Comparison of ENCODE assay signal across 9 cellular contexts in genomic region chr4:8192748-8193738, GRCh38. TPM values are rescaled to one million over a fixed set of nuclear protein-coding genes. Genes with fewer than 3 reads are reported as not detected.
DNase-seq lines count a peak whose midpoint lies in the region; ATAC-seq and TF ChIP-seq lines count a peak whose summit lies in the region.
"Had no signal": no experiment of that assay in that cellular context is flagged by ENCODE, and none has a peak within 500 bp of the region (broad histone marks: within the 10 kb centered on the region; RNA-seq: fewer than 3 reads in every experiment).

No MANE protein-coding gene starts in this region.

- H3K4me1 Mint-ChIP-seq in effector memory CD8-positive, alpha-beta T cell (ENCODE audit: low read depth in 2 of 2), result peaks cover 8 to 10% of the 10 kb centered on the region in 2 donors
- peaks cover 24% of the 10 kb centered on the region for H3K4me1 Mint-ChIP-seq in osteocyte (ENCODE audit: unreplicated experiment)

- H3K9me3 Mint-ChIP-seq in effector memory CD8-positive, alpha-beta T cell, result no peaks in the 10 kb centered on the region
- H3K9me3 Mint-ChIP-seq in osteocyte (ENCODE audit: unreplicated experiment), result no peaks in the 10 kb centered on the region
- H3K9me3 Mint-ChIP-seq: stimulated activated naive CD8-positive, alpha-beta T cell treated with anti-CD3 and anti-CD28 coated beads, Interleukin-15, Interleukin-2, amounts not matched to agents 100 ng/mL and 50 ng/mL, for 24 hours had no signal

- POLR2A ChIA-PET in Panc1 (lab: Charles Lee), result no interaction called here

- ATAC-seq in Right ventricle myocardium superior (ENCODE audit: poor library complexity), result peak; percentile 23
- peak; percentile 65 for ATAC-seq in GM21717 (IDR thresholded peaks at IDR 0.05; ENCODE audit: unreplicated experiment)
- peak; percentile 75 for ATAC-seq in Panc1
- ATAC-seq in effector memory CD8-positive, alpha-beta T cell (replicated peaks), result peak; percentile 89

- H3K27me3 Mint-ChIP-seq in effector memory CD8-positive, alpha-beta T cell, result peaks cover 7 to 51% of the 10 kb centered on the region in 2 donors
- H3K27me3 Mint-ChIP-seq in osteocyte (ENCODE audit: unreplicated experiment), result peaks cover 12% of the 10 kb centered on the region
- H3K27me3 Mint-ChIP-seq: stimulated activated naive CD8-positive, alpha-beta T cell treated with anti-CD3 and anti-CD28 coated beads, Interleukin-15, Interleukin-2, amounts not matched to agents 100 ng/mL and 50 ng/mL, for 24 hours had no signal

- WGBS in suprapubic skin, result 52% methylated on average over 17 of the region's 18 CpGs

- H3K4me3 ChIP-seq in Panc1 (ENCODE audit: low read depth in 2 of 2, low read length in 2 of 2) (no peak overlapping the region), suprapubic skin (no peak overlapping the region)

- no peak overlapping the region for H3K4me3 Mint-ChIP-seq in effector memory CD8-positive, alpha-beta T cell
- H3K4me3 Mint-ChIP-seq in osteocyte (ENCODE audit: unreplicated experiment), result no peak overlapping the region
- H3K4me3 Mint-ChIP-seq: stimulated activated naive CD8-positive, alpha-beta T cell treated with anti-CD3 and anti-CD28 coated beads, Interleukin-15, Interleukin-2, amounts not matched to agents 100 ng/mL and 50 ng/mL, for 24 hours had no signal

- no TSS peak for BruUV-seq in Panc1 (replicated peaks; lab: Mats Ljungman, UMichigan)

- TF ChIP-seq CTCF in Panc1 (IDR thresholded peaks at IDR 0.05) (no peak), osteocyte (IDR thresholded peaks at IDR 0.05) (peak; percentile 37), suprapubic skin (IDR thresholded peaks at IDR 0.05) (peak in 1 of 2 donors; percentile 17)

- TF ChIP-seq POLR2A in suprapubic skin (IDR thresholded peaks at IDR 0.05), result no peak

- H3K4me1 ChIP-seq in Panc1 (ENCODE audit: control insufficient read depth, insufficient read depth, low read length) (no peaks in the 10 kb centered on the region; the same call in 1 of the 2 replicates), suprapubic skin (peaks cover 68% of the 10 kb centered on the region)

- H3K27ac Mint-ChIP-seq in effector memory CD8-positive, alpha-beta T cell, result peak overlapping the region in 1 of 2 donors; percentile 63
- H3K27ac Mint-ChIP-seq in osteocyte (ENCODE audit: unreplicated experiment), result no peak overlapping the region
- H3K27ac Mint-ChIP-seq: stimulated activated naive CD8-positive, alpha-beta T cell treated with anti-CD3 and anti-CD28 coated beads, Interleukin-15, Interleukin-2, amounts not matched to agents 100 ng/mL and 50 ng/mL, for 24 hours had no signal

- H3K36me3 ChIP-seq in Panc1 (ENCODE audit: control insufficient read depth, insufficient read depth, low read length), result no peaks in the 10 kb centered on the region
- no peaks in the 10 kb centered on the region for H3K36me3 ChIP-seq in suprapubic skin

- DNase-seq in Right ventricle myocardium superior (peak; percentile 66), cardiac septum (ENCODE audit: low spot score) (no peak), HuH-7 (ENCODE audit: low spot score) (peak; percentile 90), Panc1 (ENCODE audit: low read depth, low spot score) (peak; percentile 12), osteocyte (ENCODE audit: extremely low spot score, unreplicated experiment) (no peak), suprapubic skin (ENCODE audit: low spot score in 2 of 2) (no peak)
- DNase-seq in effector memory CD8-positive, alpha-beta T cell, result peak in 1 of 3 experiments; percentile 25

- H3K27ac ChIP-seq in Panc1 (ENCODE audit: low read length) (no peak overlapping the region), suprapubic skin (no peak overlapping the region)

- in situ Hi-C loops in Panc1 (cut with HindIII; ENCODE audit: low pct_unique_long_range_greater_than_20kb, low sequenced_read_pairs), result no loop called here

- H3K9me3 ChIP-seq in Panc1 (ENCODE audit: control insufficient read depth, insufficient read depth, low read depth, low read length) (no peaks in the 10 kb centered on the region), suprapubic skin (no peaks in the 10 kb centered on the region)

- peaks cover 3% of the 10 kb centered on the region for H3K36me3 Mint-ChIP-seq in effector memory CD8-positive, alpha-beta T cell (ENCODE audit: insufficient read depth)
- no peaks in the 10 kb centered on the region for H3K36me3 Mint-ChIP-seq in osteocyte (ENCODE audit: unreplicated experiment)

- TF ChIP-seq EP300 in suprapubic skin (IDR thresholded peaks at IDR 0.05), result no peak

- CTCF ChIA-PET in Panc1 (lab: Charles Lee), result interaction anchor here (1.5 kb wide), 1 partner anchor 17 kb away, joined by 5 read pairs; no protein-coding TSS in a partner anchor

- intact Hi-C loops in Right ventricle myocardium superior (cut with DNase I), result no loop called here
- intact Hi-C loops in cardiac septum (cut with DNase I), result loop anchor here (2.0 kb wide), 1 partner anchor 16 kb away; no protein-coding TSS in a partner anchor
- intact Hi-C loops in Panc1 (cut with micrococcal nuclease; ENCODE audit: unreplicated experiment), result no loop called here

- no peaks in the 10 kb centered on the region for H3K27me3 ChIP-seq in Panc1 (ENCODE audit: control insufficient read depth, insufficient read depth, low read length)
- no peaks in the 10 kb centered on the region for H3K27me3 ChIP-seq in suprapubic skin

RNA-seq across cellular contexts. Expression of gene SH3TC1, which starts 6.0 kb away (rescaled TPM):
- total RNA-seq in Right ventricle myocardium superior (8.2 TPM), cardiac septum (16.5 TPM), Panc1 (2021; ENCODE audit: unreplicated experiment) (4.5 TPM), osteocyte (0.70 and 1.6 TPM in 2 replicates), suprapubic skin (10 to 100 TPM in 2 of 4 donors, 1 to 10 TPM in 2; 6.3 to 15.1 (median 9.9) TPM)
- polyA plus RNA-seq in Panc1 (2012; ENCODE audit: insufficient read length), result 2.2 TPM

RNA-seq across cellular contexts. Expression of gene ABLIM2, which starts 34.4 kb away (rescaled TPM):
- total RNA-seq in Right ventricle myocardium superior (26.8 TPM), cardiac septum (22.6 TPM), Panc1 (2021; ENCODE audit: unreplicated experiment) (0.64 TPM), osteocyte (0.24 and 0.31 TPM in 2 replicates), suprapubic skin (10 to 100 TPM; 11.2 to 16.9 (median 13.3) TPM)
- 0.94 TPM for polyA plus RNA-seq in Panc1 (2012; ENCODE audit: insufficient read length)

Comparison
In these comparisons a context has a peak if more than half of its experiments do, and no peak if none do; other contexts are left out.
1. DNase-seq: peak in Right ventricle myocardium superior (single experiment), HuH-7 (single experiment) and Panc1 (single experiment); none in cardiac septum (single experiment), osteocyte (single experiment) and suprapubic skin (0 of 2).
2. ATAC-seq: peak in every context shown above with its lines; median percentile 89 in effector memory CD8-positive, alpha-beta T cell; 75 in Panc1; 65 in GM21717; 23 in Right ventricle myocardium superior.